In the genomic region with DNA sequence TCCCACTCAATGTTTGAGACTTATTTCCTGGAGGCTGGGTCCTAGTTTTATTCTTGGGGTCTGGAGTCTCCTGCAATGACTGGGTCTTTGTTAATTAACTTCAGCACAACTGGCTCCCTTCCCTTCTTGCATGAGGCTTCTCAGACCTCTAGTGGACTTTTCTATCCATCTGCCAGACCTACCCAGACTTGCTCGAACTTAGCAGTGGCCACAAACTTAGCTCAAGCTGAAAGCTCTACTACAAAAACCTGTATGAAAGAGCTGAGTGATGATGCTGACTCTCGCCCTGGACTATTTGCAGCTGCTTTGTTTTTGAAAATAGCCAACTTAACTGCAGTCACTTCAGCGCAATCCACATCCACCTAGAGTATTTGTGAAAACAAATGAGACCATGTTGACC, we compare ENCODE assay signal across 20 cellular contexts.
"Had no signal": no experiment of that assay in that cellular context is flagged by ENCODE, and none has a peak within 500 bp of the region (broad histone marks: within the 10 kb centered on the region; RNA-seq: fewer than 3 reads in every experiment).

No MANE protein-coding gene starts in this region.

- H3K27me3 ChIP-seq: right atrium auricular region, suprapubic skin, upper lobe of left lung had no signal

- H3K36me3 ChIP-seq: right atrium auricular region, suprapubic skin, upper lobe of left lung had no signal

- H3K27ac Mint-ChIP-seq: activated CD4-positive, alpha-beta T cell treated with anti-CD3 and anti-CD28 coated beads, Interleukin-2, amount 10 ng/mL, durations not matched to agents 24 days and 14 days; activated CD8-positive, alpha-beta T cell treated with anti-CD3 and anti-CD28 coated beads, Interleukin-2, amount 10 ng/mL, durations not matched to agents 7 days and 5 days; activated naive CD4-positive, alpha-beta T cell treated with anti-CD3 and anti-CD28 coated beads, Interleukin-2, amount 50 U/mL, for 72 hours; nephron progenitor cell; progenitor cell of endocrine pancreas had no signal

- H3K4me1 ChIP-seq: right atrium auricular region, suprapubic skin, upper lobe of left lung had no signal

- H3K9me3 Mint-ChIP-seq: activated CD4-positive, alpha-beta T cell treated with anti-CD3 and anti-CD28 coated beads, Interleukin-2, amount 10 ng/mL, durations not matched to agents 24 days and 14 days; activated naive CD4-positive, alpha-beta T cell treated with anti-CD3 and anti-CD28 coated beads, Interleukin-2, amount 50 U/mL, for 72 hours; nephron progenitor cell; WTC11 had no signal

- H3K4me3 ChIP-seq: right atrium auricular region, suprapubic skin, upper lobe of left lung had no signal

- H3K27ac ChIP-seq: right atrium auricular region, suprapubic skin, upper lobe of left lung had no signal

- H3K27me3 Mint-ChIP-seq: activated CD4-positive, alpha-beta T cell treated with anti-CD3 and anti-CD28 coated beads, Interleukin-2, amount 10 ng/mL, durations not matched to agents 24 days and 14 days; progenitor cell of endocrine pancreas had no signal

- FAIRE-seq: endometrium, small intestine, TTC549 had no signal

- H3K4me3 Mint-ChIP-seq: activated CD4-positive, alpha-beta T cell treated with anti-CD3 and anti-CD28 coated beads, Interleukin-2, amount 10 ng/mL, durations not matched to agents 24 days and 14 days; activated CD8-positive, alpha-beta T cell treated with anti-CD3 and anti-CD28 coated beads, Interleukin-2, amount 10 ng/mL, durations not matched to agents 7 days and 5 days; nephron progenitor cell; WTC11 had no signal

- H3K36me3 Mint-ChIP-seq: activated naive CD4-positive, alpha-beta T cell treated with anti-CD3 and anti-CD28 coated beads, Interleukin-2, amount 50 U/mL, for 72 hours; WTC11 had no signal

- H3K9me3 ChIP-seq: right atrium auricular region, suprapubic skin, upper lobe of left lung had no signal

- ATAC-seq: activated CD8-positive, alpha-beta T cell treated with anti-CD3 and anti-CD28 coated beads, Interleukin-2, amount 10 ng/mL, durations not matched to agents 7 days and 5 days; activated naive CD4-positive, alpha-beta T cell treated with anti-CD3 and anti-CD28 coated beads, Interleukin-2, amount 50 U/mL, for 72 hours; esophagus mucosa; stimulated activated naive CD8-positive, alpha-beta T cell treated with anti-CD3 and anti-CD28 coated beads, Interleukin-15, Interleukin-2, amounts not matched to agents 100 U/mL and 50 U/mL, for 24 hours; WTC11 had no signal

- DNase-seq: activated CD4-positive, alpha-beta T cell treated with anti-CD3 and anti-CD28 coated beads, Interleukin-2, amount 10 ng/mL, durations not matched to agents 24 days and 14 days; activated CD8-positive, alpha-beta memory T cell treated with anti-CD3 and anti-CD28 coated beads, Interleukin-2, amount 50 U/mL, for 4 hours; activated CD8-positive, alpha-beta T cell treated with anti-CD3 and anti-CD28 coated beads, Interleukin-2, amount 10 ng/mL, durations not matched to agents 7 days and 5 days; activated effector memory CD4-positive, alpha-beta T cell treated with anti-CD3 and anti-CD28 coated beads, Interleukin-2, amount 50 U/mL, for 16 hours; activated T-cell treated with anti-CD3 and anti-CD28 coated beads, Interleukin-2, amount 50 U/mL, for 48 hours; kidney glomerular epithelial cell; nephron progenitor cell; occipital lobe; stimulated activated CD4-positive, alpha-beta T cell treated with anti-CD3 and anti-CD28 coated beads, Interleukin-4, amount 100 ng/mL, for 24 hours; stimulated activated naive CD8-positive, alpha-beta T cell treated with anti-CD3 and anti-CD28 coated beads, Interleukin-15, Interleukin-2, amounts not matched to agents 100 U/mL and 50 U/mL, for 24 hours; upper lobe of left lung had no signal
